In genomic region chr13:65560936-65561335, GRCh38 we compare ENCODE assay signal across 21 cellular contexts.
DNase-seq lines count a peak whose midpoint lies in the region; ATAC-seq, FAIRE-seq and TF ChIP-seq lines count a peak whose summit lies in the region.
"Had no signal": no experiment of that assay in that cellular context is flagged by ENCODE, and none has a peak within 500 bp of the region (broad histone marks: within the 10 kb centered on the region; RNA-seq: fewer than 3 reads in every experiment).

No MANE protein-coding gene starts in this region.

- intact Hi-C loops in kidney (cut with DNase I), result no loop called here

- H3K4me1 Mint-ChIP-seq in T-cell, result no peaks in the 10 kb centered on the region
- H3K4me1 Mint-ChIP-seq: B cell; CD4-positive, CD25-positive, alpha-beta regulatory T cell; GM23338; H9 had no signal

- H3K9ac ChIP-seq in kidney (ENCODE audit: low read length in 2 of 2), result no peak overlapping the region
- H3K9ac ChIP-seq: BLaER1 had no signal

- no peak overlapping the region for H3K4me3 Mint-ChIP-seq in T-cell
- H3K4me3 Mint-ChIP-seq: B cell; CD4-positive, CD25-positive, alpha-beta regulatory T cell; CD8-positive, alpha-beta T cell; GM23338; H9 had no signal

- POLR2A ChIA-PET in T-cell (lab: Charles Lee), result no interaction called here

- peaks cover 16 to 25% (median 19%) of the 10 kb centered on the region in 3 donors for H3K9me3 Mint-ChIP-seq in T-cell

- ATAC-seq in GM21619 (IDR thresholded peaks at IDR 0.05; ENCODE audit: unreplicated experiment) (no peak), T-cell (replicated peaks in 1 of 4) (no peak), HG03520 (IDR thresholded peaks at IDR 0.05; ENCODE audit: unreplicated experiment) (no peak)
- ATAC-seq: CD8-positive, alpha-beta T cell; GM12878; GM23338; HCT116 had no signal

- CTCF ChIA-PET in T-cell (lab: Charles Lee), result no interaction called here

- no peaks in the 10 kb centered on the region for H3K36me3 Mint-ChIP-seq in T-cell
- H3K36me3 Mint-ChIP-seq: CD4-positive, CD25-positive, alpha-beta regulatory T cell; CD8-positive, alpha-beta T cell had no signal

- no peaks in the 10 kb centered on the region for H3K9me3 ChIP-seq in kidney (ENCODE audit: control insufficient read depth in 1 of 2, low read length in 2 of 2)
- H3K9me3 ChIP-seq: BLaER1, Caco-2 had no signal

- no peaks in the 10 kb centered on the region for H3K4me1 ChIP-seq in kidney (ENCODE audit: control insufficient read depth in 1 of 2, insufficient read depth in 1 of 2, low read depth in 1 of 2, low read length in 2 of 2)
- H3K4me1 ChIP-seq: BLaER1, Caco-2 had no signal

- no peak for DNase-seq in RCC 7860 (ENCODE audit: low spot score)
- DNase-seq in kidney, result no peak
- DNase-seq in epidermal melanocyte (ENCODE audit: insufficient read length, low spot score), result no peak
- DNase-seq in T-cell, result no peak
- DNase-seq: Caco-2; CD4-positive, CD25-positive, alpha-beta regulatory T cell; CD8-positive, alpha-beta T cell; DMS153; DND-41; GDM1; H9 had no signal

- FAIRE-seq in RCC 7860 (lab: Jason Lieb, UNC) (peak; percentile 75), colon (lab: Jason Lieb, UNC) (peak; percentile 93), kidney (lab: Jason Lieb, UNC) (peak; percentile 99)
- FAIRE-seq: GM12878, GM19239 had no signal

- no peak for TF ChIP-seq CTCF in kidney (IDR thresholded peaks at IDR 0.05; ENCODE audit: borderline replicate concordance, extremely low read depth, insufficient read depth)

- no peak overlapping the region for H3K4me3 ChIP-seq in kidney (ENCODE audit: low read length in 2 of 2)
- H3K4me3 ChIP-seq: BLaER1, GM12878, GM23338 had no signal

- no peaks in the 10 kb centered on the region for H3K36me3 ChIP-seq in kidney (ENCODE audit: control insufficient read depth in 1 of 2, insufficient read depth in 2 of 2, low read length in 2 of 2)
- H3K36me3 ChIP-seq: BLaER1 had no signal

- H3K27ac Mint-ChIP-seq in T-cell, result no peak overlapping the region
- H3K27ac Mint-ChIP-seq: B cell; CD4-positive, CD25-positive, alpha-beta regulatory T cell; CD8-positive, alpha-beta T cell; GM23338; H9 had no signal

- H3K27ac ChIP-seq in kidney (ENCODE audit: low read depth in 2 of 2, low read length in 2 of 2), result no peak overlapping the region
- H3K27ac ChIP-seq: BLaER1, C4-2B had no signal

- no peaks in the 10 kb centered on the region for H3K27me3 Mint-ChIP-seq in T-cell
- H3K27me3 Mint-ChIP-seq: B cell; CD4-positive, CD25-positive, alpha-beta regulatory T cell had no signal
